Comparison of ENCODE assay signal across 15 cellular contexts in genomic region chr1:99681583-99681982, GRCh38. TPM values are rescaled to one million over a fixed set of nuclear protein-coding genes. Genes with fewer than 3 reads are reported as not detected.
DNase-seq lines count a peak whose midpoint lies in the region; TF ChIP-seq lines count a peak whose summit lies in the region.
"Had no signal": no experiment of that assay in that cellular context is flagged by ENCODE, and none has a peak within 500 bp of the region (broad histone marks: within the 10 kb centered on the region; RNA-seq: fewer than 3 reads in every experiment).

No MANE protein-coding gene starts in this region.

- dilution Hi-C loops in mammary epithelial cell (cut with HindIII; ENCODE audit: low sequenced_read_pairs) = no loop called here

- H3K4me2 ChIP-seq in mammary epithelial cell (ENCODE audit: insufficient read depth, low read depth, low read length) (no peak overlapping the region), PC-9 (no peak overlapping the region), smooth muscle cell (peak overlapping the region; percentile 12)

- H3K9me3 Mint-ChIP-seq in MCF 10A (ENCODE audit: unreplicated experiment) = peaks cover 10% of the 10 kb centered on the region

- H3K27ac Mint-ChIP-seq in MCF 10A (ENCODE audit: low read depth, unreplicated experiment) = peak overlapping the region; percentile 91

- no TSS peak for BruUV-seq in MCF 10A (replicated peaks; lab: Mats Ljungman, UMichigan)
- no TSS peak for BruUV-seq in mammary epithelial cell (replicated peaks; lab: Mats Ljungman, UMichigan)
- BruUV-seq in PC-9 (replicated peaks; lab: Mats Ljungman, UMichigan) = no TSS peak

- H3K36me3 ChIP-seq in mammary epithelial cell (ENCODE audit: insufficient read depth, low read length) (no peaks in the 10 kb centered on the region), PC-9 (ENCODE audit: low read depth) (no peaks in the 10 kb centered on the region), smooth muscle cell (ENCODE audit: low read depth) (no peaks in the 10 kb centered on the region), testis (ENCODE audit: low read depth, missing control alignments) (no peaks in the 10 kb centered on the region)

- H3K4me1 ChIP-seq in mammary epithelial cell (ENCODE audit: insufficient read depth, low read length) (peaks cover 6% of the 10 kb centered on the region), PC-9 (replicated peaks; ENCODE audit: insufficient read depth) (peaks cover 12% of the 10 kb centered on the region; the same call in 1 of the 2 replicates), smooth muscle cell (ENCODE audit: low read depth) (no peaks in the 10 kb centered on the region), testis (peaks cover 5% of the 10 kb centered on the region)

- no peaks in the 10 kb centered on the region for H3K79me2 ChIP-seq in mammary epithelial cell (ENCODE audit: insufficient read depth, low read length)
- no peaks in the 10 kb centered on the region for H3K79me2 ChIP-seq in PC-9 (ENCODE audit: low read depth)
- H3K79me2 ChIP-seq in smooth muscle cell (ENCODE audit: low read depth) = no peaks in the 10 kb centered on the region

- POLR2A ChIA-PET in MCF 10A (lab: Yijun Ruan, JAX) = interaction anchor here (0.6 to 8.3 kb wide), 6 partner anchors 8 to 306 kb away, joined by 4 to 76 read pairs (median 11); partner anchors contain the start of gene PALMD
- POLR2A ChIA-PET in PC-9 (lab: Charles Lee; ENCODE audit: unreplicated experiment) = no interaction called here

- H3K27me3 Mint-ChIP-seq in MCF 10A (ENCODE audit: insufficient read depth, unreplicated experiment) = no peaks in the 10 kb centered on the region

- in situ Hi-C loops in mammary epithelial cell (cut with MboI; ENCODE audit: low sequenced_read_pairs in 2 of 2) = no loop called here

- peaks cover 5% of the 10 kb centered on the region for H3K36me3 Mint-ChIP-seq in MCF 10A (ENCODE audit: insufficient read depth, unreplicated experiment)

- no peak overlapping the region for H3K27ac ChIP-seq in mammary epithelial cell (ENCODE audit: insufficient read depth, low read depth, low read length)
- H3K27ac ChIP-seq in PC-9 = peak overlapping the region; percentile 32; the same call in 1 of the 2 replicates
- peak overlapping the region; percentile 49 for H3K27ac ChIP-seq in smooth muscle cell (ENCODE audit: low read depth)
- no peak overlapping the region for H3K27ac ChIP-seq in testis

- H3K4me3 ChIP-seq in mammary epithelial cell (replicated peaks in 1 of 3; ENCODE audit: insufficient read depth in 1 of 3, low read depth in 2 of 3, low read length in 3 of 3) (no peak overlapping the region), PC-9 (no peak overlapping the region), fibroblast of pulmonary artery (replicated peaks; ENCODE audit: low read depth, low read length) (no peak overlapping the region), smooth muscle cell (no peak overlapping the region), testis (no peak overlapping the region)

- H3K4me1 Mint-ChIP-seq in MCF 10A (ENCODE audit: insufficient read depth, unreplicated experiment) = peaks cover 24% of the 10 kb centered on the region

- WGBS in mammary epithelial cell (ENCODE audit: low coverage, missing lambda C conversion rate) = 50% methylated on average over 3 of the region's 3 CpGs
- 84% methylated on average over 3 of the region's 3 CpGs for WGBS in smooth muscle cell (ENCODE audit: low lambda C conversion rate)
- 85 to 88% methylated on average over 3 of the region's 3 CpGs for WGBS in testis, 2 donors

- DNase-seq in MCF 10A (ENCODE audit: unreplicated experiment) (peak; percentile 81), mammary epithelial cell (no peak), PC-9 (no peak), fibroblast of pulmonary artery (ENCODE audit: low read depth) (peak; percentile 39), smooth muscle cell (lab: John Stamatoyannopoulos, UW; ENCODE audit: unreplicated experiment) (no peak), RPMI8226 (no peak), NCI-H2196 (lab: John Stamatoyannopoulos, UW; ENCODE audit: unreplicated experiment) (no peak), testis (no peak)
- DNase-seq: ACHN, Calu3, cortex of kidney, mesendoderm, NCI-H1048, NCI-H345, T-helper 1 cell had no signal

- intact Hi-C loops in MCF 10A (cut with micrococcal nuclease) = loop anchor here (10.0 kb wide), 1 partner anchor 157 kb away; no protein-coding TSS in a partner anchor
- intact Hi-C loops in mammary epithelial cell (cut with micrococcal nuclease) = no loop called here
- intact Hi-C loops in PC-9 (cut with micrococcal nuclease; ENCODE audit: unreplicated experiment) = no loop called here
- intact Hi-C loops in testis (cut with DNase I; ENCODE audit: low total_unique reads) = no loop called here

- H3K9ac ChIP-seq in mammary epithelial cell (ENCODE audit: insufficient read depth, low read length) (no peak overlapping the region), smooth muscle cell (ENCODE audit: low read depth) (no peak overlapping the region)

- no peaks in the 10 kb centered on the region for H4K20me1 ChIP-seq in mammary epithelial cell (ENCODE audit: insufficient read depth, low read length)
- no peaks in the 10 kb centered on the region for H4K20me1 ChIP-seq in PC-9 (ENCODE audit: insufficient read depth)
- H4K20me1 ChIP-seq in smooth muscle cell (ENCODE audit: low read depth) = no peaks in the 10 kb centered on the region

- TF ChIP-seq POLR2A in testis (IDR thresholded peaks at IDR 0.05) = no peak

- H3K27me3 ChIP-seq in mammary epithelial cell (ENCODE audit: insufficient read depth, low read length) (no peaks in the 10 kb centered on the region), PC-9 (ENCODE audit: insufficient read depth, low read depth) (no peaks in the 10 kb centered on the region), smooth muscle cell (ENCODE audit: low read depth) (no peaks in the 10 kb centered on the region), testis (no peaks in the 10 kb centered on the region)

- H3K4me3 Mint-ChIP-seq in MCF 10A (ENCODE audit: unreplicated experiment) = no peak overlapping the region

- CTCF ChIA-PET in MCF 10A (lab: Yijun Ruan, JAX) = interaction anchor here (0.7 to 4.6 kb wide), 3 partner anchors 148 to 1392 kb away, joined by 3 to 30 read pairs (median 4); no protein-coding TSS in a partner anchor
- CTCF ChIA-PET in mammary epithelial cell (lab: Charles Lee; ENCODE audit: low non-redundant PET) = no interaction called here
- CTCF ChIA-PET in PC-9 (lab: Charles Lee) = no interaction called here

- H3F3A ChIP-seq in PC-9 (ENCODE audit: insufficient read depth, low read depth) (peaks cover 9% of the 10 kb centered on the region; the same call in 1 of the 2 replicates), smooth muscle cell (ENCODE audit: low read depth) (no peaks in the 10 kb centered on the region)

- H2AFZ ChIP-seq in mammary epithelial cell (ENCODE audit: low read depth, low read length) (no peak overlapping the region), PC-9 (no peak overlapping the region), smooth muscle cell (ENCODE audit: low read depth) (no peak overlapping the region)

- H3K9me3 ChIP-seq in mammary epithelial cell (replicated peaks; ENCODE audit: insufficient read depth, low read length) (no peaks in the 10 kb centered on the region), PC-9 (ENCODE audit: insufficient read depth, low read depth) (no peaks in the 10 kb centered on the region), smooth muscle cell (replicated peaks; ENCODE audit: low read depth) (no peaks in the 10 kb centered on the region), testis (no peaks in the 10 kb centered on the region)

- H3K9me2 ChIP-seq in PC-9 (ENCODE audit: insufficient read depth) = no peaks in the 10 kb centered on the region

- TF ChIP-seq CTCF in MCF 10A (IDR thresholded peaks at IDR 0.05; ENCODE audit: unreplicated experiment) (no peak), mammary epithelial cell (conservative IDR thresholded peaks at IDR 0.05 in 1 of 2, IDR thresholded peaks at IDR 0.05 in 1 of 2; ENCODE audit: extremely low read depth in 1 of 2, insufficient read depth in 1 of 2, low read depth in 1 of 2, low read length in 2 of 2) (no peak), PC-9 (conservative IDR thresholded peaks at IDR 0.05) (no peak), fibroblast of pulmonary artery (IDR thresholded peaks at IDR 0.05; ENCODE audit: low read length, missing control alignments) (no peak), smooth muscle cell (IDR thresholded peaks at IDR 0.05; ENCODE audit: borderline replicate concordance, insufficient read depth, poor library complexity, severe bottlenecking) (no peak), testis (IDR thresholded peaks at IDR 0.05) (no peak)

RNA-seq across cellular contexts. Expression of gene PALMD, which starts 35.7 kb away (rescaled TPM):
- total RNA-seq in MCF 10A (2022) = 0.12 and 0.33 TPM in 2 replicates
- 10 to 100 TPM in 1 of 2 donors, 1 to 10 TPM in 1; 2.7 to 36.7 TPM for total RNA-seq in mammary epithelial cell
- 1.7 TPM for polyA plus RNA-seq in mammary epithelial cell
- 2.6 TPM for polyA minus RNA-seq in mammary epithelial cell
- 0.68 and 1.2 TPM in 2 replicates for total RNA-seq in PC-9 (2021)
- total RNA-seq in smooth muscle cell = 0.76 and 1.1 TPM in 2 replicates
- polyA plus RNA-seq in smooth muscle cell = 1.2 TPM in 1 of 2 replicates, not detected in the other
- total RNA-seq in testis = 10 to 100 TPM; 14.1 to 23.5 TPM
- polyA plus RNA-seq in testis (ENCODE audit: insufficient read depth, low read depth, low replicate concordance) = 12.9 TPM

Comparison
In these comparisons a context has a peak if more than half of its experiments do, and no peak if none do; other contexts are left out.
1. DNase-seq: peak in MCF 10A (single experiment) and fibroblast of pulmonary artery (single experiment); none in mammary epithelial cell (single experiment), PC-9 (0 of 2), smooth muscle cell (single experiment), RPMI8226 (single experiment), NCI-H2196 (single experiment) and testis (single experiment).
2. H3K27ac ChIP-seq: peak in PC-9 (single experiment) and smooth muscle cell (single experiment); none in mammary epithelial cell (single experiment) and testis (0 of 2).